8 cellular contexts compared by ENCODE assay signal in the genomic region with DNA sequence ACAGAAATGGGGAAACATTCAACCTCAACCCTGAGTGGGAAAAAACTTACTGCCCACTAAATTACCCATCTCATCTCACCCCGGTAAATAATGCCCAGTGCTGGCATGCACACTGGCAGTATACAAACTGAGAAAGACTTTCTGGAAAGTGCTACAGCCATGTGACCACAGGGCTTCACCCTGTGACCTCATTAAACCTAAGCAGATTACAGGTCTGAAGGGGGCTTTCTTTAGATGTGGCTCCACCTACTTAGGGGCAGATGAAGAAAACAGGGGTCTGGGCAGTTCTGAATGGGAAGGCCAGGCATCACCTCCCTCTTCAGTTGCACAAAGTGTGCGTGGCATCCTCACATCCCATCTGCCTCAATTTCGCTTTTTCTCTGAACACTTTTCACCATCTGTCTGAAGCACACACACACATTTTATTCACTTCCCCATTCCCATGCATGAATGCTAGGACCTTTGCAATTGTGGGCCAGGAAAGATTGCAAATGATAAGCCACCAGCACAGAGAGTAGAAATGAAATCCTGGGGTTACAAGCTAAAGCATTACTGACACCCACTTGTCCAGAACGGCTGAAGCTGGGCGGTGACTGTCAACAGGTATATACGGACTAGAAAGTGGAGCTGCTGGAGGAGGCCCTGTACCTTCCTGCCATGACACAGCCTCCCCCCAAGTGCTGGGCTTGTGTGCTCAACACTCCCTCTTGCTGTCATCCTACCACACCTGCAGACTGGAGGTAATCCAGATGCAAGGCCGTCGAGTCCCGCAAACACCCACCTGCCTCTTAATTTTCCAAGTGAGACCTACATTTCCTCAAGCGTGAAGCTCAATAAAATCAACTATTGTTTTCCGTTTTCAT. TPM values are rescaled to one million over a fixed set of nuclear protein-coding genes. Genes with fewer than 3 reads are reported as not detected.
A peak's percentile ranks its signal among the peaks of the same experiment; 100 is the strongest.
DNase-seq lines count a peak whose midpoint lies in the region; ATAC-seq and TF ChIP-seq lines count a peak whose summit lies in the region.

No MANE protein-coding gene starts in this region.

- no peaks in the 10 kb centered on the region for H3K9me2 ChIP-seq in OCI-LY1 (ENCODE audit: low read depth, low read length)

- no peak for ATAC-seq in HG03196 (IDR thresholded peaks at IDR 0.05; ENCODE audit: unreplicated experiment)
- no peak for ATAC-seq in HG02588 (IDR thresholded peaks at IDR 0.05; ENCODE audit: unreplicated experiment)
- no peak for ATAC-seq in GM19463 (IDR thresholded peaks at IDR 0.05; ENCODE audit: unreplicated experiment)

- no peak; the same call in 1 of the 2 replicates for TF ChIP-seq CTCF in OCI-LY1 (IDR thresholded peaks at IDR 0.05; ENCODE audit: low read length)
- no peak for TF ChIP-seq CTCF in esophagus muscularis mucosa (IDR thresholded peaks at IDR 0.05)
- no peak for TF ChIP-seq CTCF in suprapubic skin (IDR thresholded peaks at IDR 0.05)

- H3K4me1 ChIP-seq in OCI-LY1 (ENCODE audit: insufficient read depth, low read length, severe bottlenecking) (peaks cover 43% of the 10 kb centered on the region), esophagus muscularis mucosa (peaks cover 37 to 67% (median 57%) of the 10 kb centered on the region in 4 donors), suprapubic skin (peaks cover 50% of the 10 kb centered on the region)

- peak overlapping the region; percentile 84 for H3K4me2 ChIP-seq in OCI-LY1 (ENCODE audit: low read length)

- peak overlapping the region; percentile 81 for H3K4me3 ChIP-seq in OCI-LY1 (ENCODE audit: low read depth, low read length, poor library complexity, severe bottlenecking)
- H3K4me3 ChIP-seq in esophagus muscularis mucosa = peak overlapping the region in 1 of 4 donors; percentile 95
- peak overlapping the region; percentile 90 for H3K4me3 ChIP-seq in suprapubic skin

- intact Hi-C loops in esophagus muscularis mucosa (cut with DNase I) = no loop called here

- H3K27ac ChIP-seq in OCI-LY1 (ENCODE audit: low read depth, low read length, poor library complexity, severe bottlenecking) = peak overlapping the region; percentile 93
- H3K27ac ChIP-seq in esophagus muscularis mucosa (replicated peaks in 1 of 4) = peak overlapping the region; percentile 14 to 98 (median 94)
- peak overlapping the region; percentile 31 for H3K27ac ChIP-seq in suprapubic skin

- no peaks in the 10 kb centered on the region for H4K20me1 ChIP-seq in OCI-LY1 (ENCODE audit: insufficient read depth, low read length)

- DNase-seq in activated T-cell treated with anti-CD3 and anti-CD28 coated beads, Interleukin-2, amount 50 U/mL, for 24 hours = no peak
- DNase-seq in activated T-cell treated with anti-CD3 and anti-CD28 coated beads, Interleukin-2, amount 50 U/mL, for 1 hour = no peak
- DNase-seq in esophagus muscularis mucosa (ENCODE audit: extremely low spot score) (no peak), suprapubic skin (ENCODE audit: low spot score in 2 of 2) (no peak)

- peaks cover 55% of the 10 kb centered on the region for H3K4me1 Mint-ChIP-seq in activated T-cell treated with anti-CD3 and anti-CD28 coated beads, Interleukin-2, amount 50 U/mL, for 24 hours (ENCODE audit: low read depth)

- H3K36me3 ChIP-seq in OCI-LY1 (ENCODE audit: insufficient read depth, low read length) = peaks cover 53% of the 10 kb centered on the region
- peaks cover 19 to 20% (median 20%) of the 10 kb centered on the region in 4 donors for H3K36me3 ChIP-seq in esophagus muscularis mucosa
- H3K36me3 ChIP-seq in suprapubic skin = peaks cover 5% of the 10 kb centered on the region

- peaks cover 74% of the 10 kb centered on the region for H3K79me2 ChIP-seq in OCI-LY1 (ENCODE audit: insufficient read depth, low read length)

- peaks cover 58% of the 10 kb centered on the region for H3K36me3 Mint-ChIP-seq in activated T-cell treated with anti-CD3 and anti-CD28 coated beads, Interleukin-2, amount 50 U/mL, for 24 hours (ENCODE audit: low read depth)

- WGBS in esophagus muscularis mucosa = 83% methylated on average over 11 of the region's 11 CpGs
- 70% methylated on average over 11 of the region's 11 CpGs for WGBS in suprapubic skin

- peaks cover 5% of the 10 kb centered on the region for H3K9me3 Mint-ChIP-seq in activated T-cell treated with anti-CD3 and anti-CD28 coated beads, Interleukin-2, amount 50 U/mL, for 24 hours

- TF ChIP-seq POLR2A in esophagus muscularis mucosa (IDR thresholded peaks at IDR 0.05; ENCODE audit: low read depth) (no peak), suprapubic skin (IDR thresholded peaks at IDR 0.05) (no peak)

- H3K9me3 ChIP-seq in OCI-LY1 (ENCODE audit: low read length) (peaks cover 6% of the 10 kb centered on the region), esophagus muscularis mucosa (peaks cover 0 to 9% (median 0%) of the 10 kb centered on the region in 4 donors), suprapubic skin (no peaks in the 10 kb centered on the region)

- H3F3A ChIP-seq in OCI-LY1 (ENCODE audit: insufficient read depth, low read length) = peaks cover 7% of the 10 kb centered on the region; the same call in 1 of the 2 replicates

- TF ChIP-seq EP300 in esophagus muscularis mucosa (IDR thresholded peaks at IDR 0.05) = no peak
- no peak for TF ChIP-seq EP300 in suprapubic skin (IDR thresholded peaks at IDR 0.05)

- H3K27me3 ChIP-seq in OCI-LY1 (ENCODE audit: insufficient read depth, low read length) = no peaks in the 10 kb centered on the region
- no peaks in the 10 kb centered on the region for H3K27me3 ChIP-seq in esophagus muscularis mucosa
- no peaks in the 10 kb centered on the region for H3K27me3 ChIP-seq in suprapubic skin

- H3K27ac Mint-ChIP-seq in activated T-cell treated with anti-CD3 and anti-CD28 coated beads, Interleukin-2, amount 50 U/mL, for 24 hours = peak overlapping the region; percentile 63

- H3K27me3 Mint-ChIP-seq in activated T-cell treated with anti-CD3 and anti-CD28 coated beads, Interleukin-2, amount 50 U/mL, for 24 hours = no peaks in the 10 kb centered on the region

- H3K4me3 Mint-ChIP-seq in activated T-cell treated with anti-CD3 and anti-CD28 coated beads, Interleukin-2, amount 50 U/mL, for 24 hours = peak overlapping the region; percentile 84

- no peak overlapping the region for H2AFZ ChIP-seq in OCI-LY1 (ENCODE audit: low read length)

- peak overlapping the region; percentile 92; the same call in 1 of the 2 replicates for H3K9ac ChIP-seq in OCI-LY1 (ENCODE audit: low read length)

RNA-seq across cellular contexts. Expression of gene NADK, which starts 2.7 kb away (rescaled TPM):
- total RNA-seq in esophagus muscularis mucosa (100 to 1,000 TPM in 1 of 4 donors, 10 to 100 TPM in 3; 66.4 to 119 (median 82.7) TPM), suprapubic skin (10 to 100 TPM; 55.5 to 78.3 (median 64.1) TPM)

RNA-seq across cellular contexts. Expression of gene CDK11A, which starts 51.4 kb away (rescaled TPM):
- total RNA-seq in esophagus muscularis mucosa (10 to 100 TPM; 18.2 to 46.9 (median 31.4) TPM), suprapubic skin (100 to 1,000 TPM in 1 of 4 donors, 10 to 100 TPM in 3; 23.6 to 136 (median 53.4) TPM)

Comparison
In these comparisons a context has a peak if more than half of its experiments do, and no peak if none do; other contexts are left out.
1. H3K27ac ChIP-seq: peak in every context shown above with its lines; median percentile 94 in esophagus muscularis mucosa; 93 in OCI-LY1; 31 in suprapubic skin.